8 cellular contexts compared by ENCODE assay signal in genomic region chr20:51660741-51661608, GRCh38.
DNase-seq lines count a peak whose midpoint lies in the region; ATAC-seq and TF ChIP-seq lines count a peak whose summit lies in the region.

No MANE protein-coding gene starts in this region.

- no peaks in the 10 kb centered on the region for H3K36me3 ChIP-seq in OCI-LY7 (ENCODE audit: insufficient read depth, low read length)
- H3K36me3 ChIP-seq in mucosa of descending colon (ENCODE audit: low read depth): no peaks in the 10 kb centered on the region

- H3K4me1 Mint-ChIP-seq in effector memory CD8-positive, alpha-beta T cell (ENCODE audit: low read depth in 2 of 2): peaks cover 9 to 26% of the 10 kb centered on the region in 2 donors

- H2AFZ ChIP-seq in OCI-LY7 (ENCODE audit: low read length): peak overlapping the region; percentile 58

- H3K9me3 ChIP-seq in OCI-LY7 (ENCODE audit: low read length) (peaks cover 11% of the 10 kb centered on the region; the same call in 1 of the 2 replicates), mucosa of descending colon (no peaks in the 10 kb centered on the region)

- intact Hi-C loops in OCI-LY7 (cut with micrococcal nuclease; ENCODE audit: unreplicated experiment): no loop called here
- intact Hi-C loops in mucosa of descending colon (cut with DNase I, micrococcal nuclease): no loop called here

- H3K4me1 ChIP-seq in OCI-LY7 (ENCODE audit: insufficient read depth, low read length, poor library complexity, severe bottlenecking) (peaks cover 88% of the 10 kb centered on the region), mucosa of descending colon (ENCODE audit: low read depth) (no peaks in the 10 kb centered on the region)

- H3K27ac ChIP-seq in OCI-LY7 (ENCODE audit: low read depth, low read length, poor library complexity, severe bottlenecking): peak overlapping the region; percentile 88

- no peaks in the 10 kb centered on the region for H3K79me2 ChIP-seq in OCI-LY7 (ENCODE audit: insufficient read depth, low read depth, low read length)

- peak overlapping the region; percentile 40 to 43 for H3K4me3 Mint-ChIP-seq in effector memory CD8-positive, alpha-beta T cell

- peak overlapping the region; percentile 8 to 38 for H3K27ac Mint-ChIP-seq in effector memory CD8-positive, alpha-beta T cell

- H3K4me3 ChIP-seq in OCI-LY7 (ENCODE audit: low read depth, low read length, poor library complexity, severe bottlenecking): no peak overlapping the region
- H3K4me3 ChIP-seq in mucosa of descending colon: no peak overlapping the region

- peak; percentile 80 for DNase-seq in GM03348 (ENCODE audit: low spot score)
- DNase-seq in OCI-LY7 (ENCODE audit: low spot score): no peak
- DNase-seq in effector memory CD8-positive, alpha-beta T cell: no peak
- DNase-seq in omental fat pad (ENCODE audit: low spot score): no peak
- no peak for DNase-seq in mucosa of descending colon
- no peak for DNase-seq in AML-193 (lab: John Stamatoyannopoulos, UW)

- no peaks in the 10 kb centered on the region for H3K27me3 Mint-ChIP-seq in effector memory CD8-positive, alpha-beta T cell

- TF ChIP-seq CTCF in OCI-LY7 (conservative IDR thresholded peaks at IDR 0.05; ENCODE audit: low read length): no peak
- no peak for TF ChIP-seq CTCF in omental fat pad (IDR thresholded peaks at IDR 0.05)
- no peak for TF ChIP-seq CTCF in mucosa of descending colon (IDR thresholded peaks at IDR 0.05)

- no peak overlapping the region for H3K4me2 ChIP-seq in OCI-LY7 (ENCODE audit: low read length)

- H3K36me3 Mint-ChIP-seq in effector memory CD8-positive, alpha-beta T cell (ENCODE audit: insufficient read depth): peaks cover 7% of the 10 kb centered on the region

- ATAC-seq in effector memory CD8-positive, alpha-beta T cell (replicated peaks): no peak
- ATAC-seq in omental fat pad (ENCODE audit: low FRiP score) (peak; percentile 83), mucosa of descending colon (no peak), GM19023 (IDR thresholded peaks at IDR 0.05; ENCODE audit: unreplicated experiment) (no peak), HG03095 (IDR thresholded peaks at IDR 0.05; ENCODE audit: unreplicated experiment) (no peak)

- POLR2A ChIA-PET in OCI-LY7 (lab: Charles Lee): no interaction called here

- H4K20me1 ChIP-seq in OCI-LY7 (ENCODE audit: insufficient read depth, low read length): no peaks in the 10 kb centered on the region

- CTCF ChIA-PET in OCI-LY7 (lab: Charles Lee; ENCODE audit: unreplicated experiment): interaction anchor here (0.5 kb wide), 1 partner anchor 16 kb away, joined by 3 read pairs; no protein-coding TSS in a partner anchor

- BruUV-seq in OCI-LY7 (replicated peaks; lab: Mats Ljungman, UMichigan): no TSS peak

- H3K9me2 ChIP-seq in OCI-LY7 (ENCODE audit: insufficient read depth, low read length): no peaks in the 10 kb centered on the region

- H3K9me3 Mint-ChIP-seq in effector memory CD8-positive, alpha-beta T cell: no peaks in the 10 kb centered on the region
